8 cellular contexts compared by ENCODE assay signal in the genomic region with DNA sequence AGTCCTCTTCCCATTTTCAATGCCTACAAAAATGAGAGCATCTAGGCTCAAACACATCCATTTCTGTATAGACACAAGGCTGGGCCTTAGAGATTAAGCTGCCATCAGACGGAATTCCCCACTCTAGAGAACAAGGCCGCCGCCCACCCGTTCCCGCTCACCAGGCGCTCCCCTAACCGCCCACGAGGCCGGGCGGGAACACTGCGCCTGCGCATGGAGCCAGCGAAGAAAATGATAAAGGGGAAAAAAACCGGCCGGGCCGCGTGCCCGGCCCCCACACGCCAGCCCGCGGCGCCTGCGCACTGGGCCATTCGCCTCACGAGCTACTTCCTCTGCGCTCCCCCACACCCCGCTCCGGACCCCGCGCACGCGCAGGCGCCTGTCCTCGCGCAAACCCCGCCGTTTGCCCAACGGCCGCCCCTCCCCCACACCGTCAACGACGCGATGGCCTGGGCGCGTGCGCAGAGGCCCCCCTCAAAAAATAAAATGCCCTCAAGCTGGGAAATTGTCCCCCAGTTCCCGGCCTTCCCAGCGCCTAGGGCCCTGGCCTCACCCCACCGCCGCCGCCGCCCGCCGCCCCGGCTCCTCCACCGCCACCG. TPM values are rescaled to one million over a fixed set of nuclear protein-coding genes. Genes with fewer than 3 reads are reported as not detected.
A peak's percentile ranks its signal among the peaks of the same experiment; 100 is the strongest.
DNase-seq lines count a peak whose midpoint lies in the region; ATAC-seq and TF ChIP-seq lines count a peak whose summit lies in the region.

No MANE protein-coding gene starts in this region.

- peaks cover 2 to 46% (median 36%) of the 10 kb centered on the region in 6 donors for H3K36me3 ChIP-seq in spleen

- peak; percentile 12 for TF ChIP-seq POLR2A in GM15510 (IDR thresholded peaks at IDR 0.05; ENCODE audit: borderline replicate concordance, extremely low read depth, insufficient read length)
- TF ChIP-seq POLR2A in spleen (IDR thresholded peaks at IDR 0.05) = peak in 1 of 3 donors; percentile 40

- intact Hi-C loops in spleen (cut with DNase I; ENCODE audit: low total_unique reads) = no loop called here

- no peak for TF ChIP-seq CTCF in spleen (IDR thresholded peaks at IDR 0.05 in 8 of 11, conservative IDR thresholded peaks at IDR 0.05 in 3 of 11)

- ATAC-seq in HG03280 (IDR thresholded peaks at IDR 0.05; ENCODE audit: unreplicated experiment) (peak; percentile 30), GM18861 (IDR thresholded peaks at IDR 0.05; ENCODE audit: unreplicated experiment) (no peak)

- DNase-seq in NCI-H446 (lab: John Stamatoyannopoulos, UW) (peak; percentile 97 to 99), caudate nucleus (lab: John Stamatoyannopoulos, UW) (peak in 60 of 61 donors; percentile 43 to 95 (median 89)), iris pigment epithelial cell (ENCODE audit: low read depth) (peak; percentile 90), spleen (peak; percentile 99)
- DNase-seq in activated CD4-positive, CD25-positive, alpha-beta regulatory T cell treated with anti-CD3 and anti-CD28 coated beads, Interleukin-2, amount 50 U/mL, for 16 hours (ENCODE audit: low read depth, low spot score) = peak; percentile 93

- peaks cover 38 to 79% (median 71%) of the 10 kb centered on the region in 6 donors for H3K4me1 ChIP-seq in spleen

- H3K27ac ChIP-seq in caudate nucleus (ENCODE audit: low read depth, low read length) (peak overlapping the region; percentile 99), spleen (peak overlapping the region; percentile 92 to 100 (median 100))

- 0 to 1% (median 1%) methylated on average over 29 to 57 of the region's 57 CpGs for WGBS in spleen, 5 donors

- peak overlapping the region; percentile 53 to 91 (median 65) for H3K4me3 ChIP-seq in spleen

- H3K27me3 ChIP-seq in spleen (replicated peaks in 1 of 7) = no peaks in the 10 kb centered on the region

- no peaks in the 10 kb centered on the region for H3K9me3 ChIP-seq in spleen

RNA-seq across cellular contexts. Expression of gene HNRNPL, which starts 0.5 kb away (rescaled TPM):
- 100 to 1,000 TPM; 188 to 357 (median 294) TPM for total RNA-seq in spleen
- polyA plus RNA-seq in spleen = 100 to 1,000 TPM; 147 to 175 (median 168) TPM

RNA-seq across cellular contexts. Expression of gene ECH1, which starts 17.7 kb away (rescaled TPM):
- total RNA-seq in spleen = 100 to 1,000 TPM; 119 to 293 (median 191) TPM
- 100 to 1,000 TPM; 196 to 370 (median 216) TPM for polyA plus RNA-seq in spleen

RNA-seq across cellular contexts. Expression of gene RINL, which starts 28.8 kb away (rescaled TPM):
- total RNA-seq in spleen = 10 to 100 TPM; 14.5 to 31.3 (median 26.5) TPM
- 10 to 100 TPM; 26.6 to 42.5 (median 36.0) TPM for polyA plus RNA-seq in spleen

RNA-seq across cellular contexts. Expression of gene LGALS4, which starts 36.5 kb away (rescaled TPM):
- total RNA-seq in spleen = 1 to 10 TPM; 1.1 to 7.5 (median 2.8) TPM
- 1 to 10 TPM; 2.9 to 9.6 (median 9.3) TPM for polyA plus RNA-seq in spleen

RNA-seq across cellular contexts. Expression of gene SIRT2, which starts 50.2 kb away (rescaled TPM):
- 10 to 100 TPM; 44.5 to 81.0 (median 61.8) TPM for total RNA-seq in spleen
- 10 to 100 TPM; 25.8 to 45.1 (median 30.7) TPM for polyA plus RNA-seq in spleen
